9 cellular contexts compared by ENCODE assay signal in the genomic region with DNA sequence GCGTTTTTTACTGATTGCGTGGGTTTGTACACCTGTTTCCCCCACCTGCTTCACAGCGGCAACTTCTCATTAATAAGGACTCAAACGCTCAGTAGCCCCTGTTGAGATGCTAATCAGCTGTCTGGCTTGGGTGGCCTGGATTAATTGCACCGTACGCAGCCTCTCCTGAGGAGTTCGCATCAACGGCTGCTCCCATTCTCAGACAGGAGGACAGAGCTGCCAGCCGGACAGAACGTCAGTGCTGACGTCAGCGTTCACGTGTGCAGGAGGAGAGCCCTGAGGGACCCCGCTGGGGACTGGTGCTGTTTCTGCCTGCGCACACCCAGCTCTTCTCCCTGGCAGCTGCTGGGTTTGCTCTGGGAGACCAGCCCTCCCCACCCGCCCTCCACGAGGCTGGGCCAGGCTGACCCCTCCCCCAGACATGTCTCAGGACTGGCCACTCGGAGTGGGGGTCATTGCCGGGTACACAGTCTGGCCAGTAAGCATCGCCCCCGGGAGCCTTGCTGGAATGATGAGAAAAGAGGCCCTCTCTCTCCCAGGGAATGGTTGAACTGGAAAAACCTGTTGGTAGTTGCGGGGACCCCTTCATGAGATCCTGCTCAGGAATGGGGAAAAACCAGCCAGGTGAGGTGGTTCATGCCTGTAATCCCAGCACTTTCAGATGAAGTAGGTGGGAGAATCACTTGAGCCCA. TPM values are rescaled to one million over a fixed set of nuclear protein-coding genes. Genes with fewer than 3 reads are reported as not detected.
DNase-seq lines count a peak whose midpoint lies in the region; ATAC-seq and TF ChIP-seq lines count a peak whose summit lies in the region.
"Had no signal": no experiment of that assay in that cellular context is flagged by ENCODE, and none has a peak within 500 bp of the region (broad histone marks: within the 10 kb centered on the region; RNA-seq: fewer than 3 reads in every experiment).

No MANE protein-coding gene starts in this region.

- ATAC-seq in activated T-cell treated with anti-CD3 and anti-CD28 coated beads, Interleukin-2, amount 50 U/mL, for 72 hours (replicated peaks in 1 of 2), result peak; percentile 55 to 62
- ATAC-seq in T-cell (replicated peaks in 1 of 4) (peak in 2 of 4 experiments; percentile 19 to 85), HG02571 (IDR thresholded peaks at IDR 0.05; ENCODE audit: unreplicated experiment) (no peak)

- H3K9me3 ChIP-seq in neural cell (ENCODE audit: low read length), result no peaks in the 10 kb centered on the region

- TF ChIP-seq CTCF in fibroblast of pulmonary artery (IDR thresholded peaks at IDR 0.05; ENCODE audit: low read length, missing control alignments) (no peak), neural cell (IDR thresholded peaks at IDR 0.05; ENCODE audit: poor library complexity, severe bottlenecking) (no peak)

- H4K20me1 ChIP-seq in neural cell (ENCODE audit: insufficient read depth), result no peaks in the 10 kb centered on the region

- DNase-seq in activated T-cell treated with anti-CD3 and anti-CD28 coated beads, Interleukin-2, amount 50 U/mL, for 72 hours, result peak; percentile 23 to 29
- no peak for DNase-seq in activated T-cell treated with anti-CD3 and anti-CD28 coated beads, Interleukin-2, amount 50 U/mL, for 24 hours
- DNase-seq in T-cell, result peak in 7 of 34 experiments; percentile 15 to 44 (median 27)
- DNase-seq in fibroblast of pulmonary artery (ENCODE audit: low read depth), result peak; percentile 86
- no peak for DNase-seq in UCSD-AML1 (lab: John Stamatoyannopoulos, UW; ENCODE audit: unreplicated experiment)
- DNase-seq in GF-D8 (lab: John Stamatoyannopoulos, UW), result no peak

- CTCF ChIA-PET in T-cell (lab: Charles Lee), result no interaction called here

- H3K4me3 ChIP-seq in fibroblast of pulmonary artery (replicated peaks; ENCODE audit: low read depth, low read length) (peak overlapping the region; percentile 18), neural cell (ENCODE audit: low read length) (peak overlapping the region; percentile 47)

- H3K9me3 Mint-ChIP-seq in activated T-cell treated with anti-CD3 and anti-CD28 coated beads, Interleukin-2, amount 50 U/mL, for 72 hours, result no peaks in the 10 kb centered on the region
- no peaks in the 10 kb centered on the region for H3K9me3 Mint-ChIP-seq in activated T-cell treated with anti-CD3 and anti-CD28 coated beads, Interleukin-2, amount 50 U/mL, for 24 hours
- H3K9me3 Mint-ChIP-seq in T-cell, result no peaks in the 10 kb centered on the region
- H3K9me3 Mint-ChIP-seq: CD8-positive, alpha-beta memory T cell had no signal

- no peak for TF ChIP-seq RAD21 in neural cell (conservative IDR thresholded peaks at IDR 0.05)

- POLR2A ChIA-PET in T-cell (lab: Charles Lee), result no interaction called here

- no peak overlapping the region for H3K27ac ChIP-seq in neural cell (ENCODE audit: low read length)

- no peak overlapping the region for H3K4me2 ChIP-seq in neural cell (ENCODE audit: low read length)

- peak overlapping the region; percentile 12 to 33 for H3K4me3 Mint-ChIP-seq in activated T-cell treated with anti-CD3 and anti-CD28 coated beads, Interleukin-2, amount 50 U/mL, for 72 hours
- no peak overlapping the region for H3K4me3 Mint-ChIP-seq in activated T-cell treated with anti-CD3 and anti-CD28 coated beads, Interleukin-2, amount 50 U/mL, for 24 hours
- H3K4me3 Mint-ChIP-seq in T-cell, result peak overlapping the region in 2 of 3 donors; percentile 51 to 63

- H2AFZ ChIP-seq in neural cell (ENCODE audit: low read depth, low read length), result peak overlapping the region; percentile 33

- H3K36me3 Mint-ChIP-seq in activated T-cell treated with anti-CD3 and anti-CD28 coated beads, Interleukin-2, amount 50 U/mL, for 72 hours (ENCODE audit: insufficient read depth in 2 of 2), result no peaks in the 10 kb centered on the region
- H3K36me3 Mint-ChIP-seq in activated T-cell treated with anti-CD3 and anti-CD28 coated beads, Interleukin-2, amount 50 U/mL, for 24 hours (ENCODE audit: low read depth), result no peaks in the 10 kb centered on the region
- no peaks in the 10 kb centered on the region for H3K36me3 Mint-ChIP-seq in T-cell

- H3K27me3 ChIP-seq in neural cell (ENCODE audit: insufficient read depth, low read depth, low read length), result no peaks in the 10 kb centered on the region

- no peaks in the 10 kb centered on the region for H3K36me3 ChIP-seq in neural cell (ENCODE audit: insufficient read depth, low read length)

- no peaks in the 10 kb centered on the region for H3K9me2 ChIP-seq in neural cell (ENCODE audit: insufficient read depth, low read length)

- H3F3A ChIP-seq in neural cell (ENCODE audit: insufficient read depth, low read length, poor library complexity, severe bottlenecking), result no peaks in the 10 kb centered on the region

- no peak for TF ChIP-seq EP300 in neural cell (conservative IDR thresholded peaks at IDR 0.05; ENCODE audit: poor library complexity, severe bottlenecking)

- H3K79me2 ChIP-seq in neural cell (replicated peaks; ENCODE audit: insufficient read depth, low read length), result no peaks in the 10 kb centered on the region

- H3K27ac Mint-ChIP-seq in activated T-cell treated with anti-CD3 and anti-CD28 coated beads, Interleukin-2, amount 50 U/mL, for 72 hours, result no peak overlapping the region
- no peak overlapping the region for H3K27ac Mint-ChIP-seq in activated T-cell treated with anti-CD3 and anti-CD28 coated beads, Interleukin-2, amount 50 U/mL, for 24 hours
- H3K27ac Mint-ChIP-seq in T-cell, result no peak overlapping the region

- peak overlapping the region; percentile 48 for H3K9ac ChIP-seq in neural cell (ENCODE audit: low read length)

- H3K27me3 Mint-ChIP-seq in activated T-cell treated with anti-CD3 and anti-CD28 coated beads, Interleukin-2, amount 50 U/mL, for 72 hours (ENCODE audit: low read depth), result peaks cover 10% of the 10 kb centered on the region
- H3K27me3 Mint-ChIP-seq in activated T-cell treated with anti-CD3 and anti-CD28 coated beads, Interleukin-2, amount 50 U/mL, for 24 hours, result no peaks in the 10 kb centered on the region
- peaks cover 2 to 3% of the 10 kb centered on the region in 2 donors for H3K27me3 Mint-ChIP-seq in T-cell

- H3K4me1 Mint-ChIP-seq in activated T-cell treated with anti-CD3 and anti-CD28 coated beads, Interleukin-2, amount 50 U/mL, for 72 hours (ENCODE audit: low read depth), result peaks cover 14% of the 10 kb centered on the region
- H3K4me1 Mint-ChIP-seq in activated T-cell treated with anti-CD3 and anti-CD28 coated beads, Interleukin-2, amount 50 U/mL, for 24 hours (ENCODE audit: low read depth), result peaks cover 10% of the 10 kb centered on the region
- peaks cover 3 to 14% (median 11%) of the 10 kb centered on the region in 3 donors for H3K4me1 Mint-ChIP-seq in T-cell

TF ChIP-seq in neural cell, 6 proteins besides CTCF, POLR2A, EP300 and RAD21:
- no peak for TF ChIP-seq POLR2AphosphoS5 (IDR thresholded peaks at IDR 0.05)
- no peak for TF ChIP-seq TAF1 (IDR thresholded peaks at IDR 0.05; ENCODE audit: low read depth)
- TF ChIP-seq, protein P1, sequence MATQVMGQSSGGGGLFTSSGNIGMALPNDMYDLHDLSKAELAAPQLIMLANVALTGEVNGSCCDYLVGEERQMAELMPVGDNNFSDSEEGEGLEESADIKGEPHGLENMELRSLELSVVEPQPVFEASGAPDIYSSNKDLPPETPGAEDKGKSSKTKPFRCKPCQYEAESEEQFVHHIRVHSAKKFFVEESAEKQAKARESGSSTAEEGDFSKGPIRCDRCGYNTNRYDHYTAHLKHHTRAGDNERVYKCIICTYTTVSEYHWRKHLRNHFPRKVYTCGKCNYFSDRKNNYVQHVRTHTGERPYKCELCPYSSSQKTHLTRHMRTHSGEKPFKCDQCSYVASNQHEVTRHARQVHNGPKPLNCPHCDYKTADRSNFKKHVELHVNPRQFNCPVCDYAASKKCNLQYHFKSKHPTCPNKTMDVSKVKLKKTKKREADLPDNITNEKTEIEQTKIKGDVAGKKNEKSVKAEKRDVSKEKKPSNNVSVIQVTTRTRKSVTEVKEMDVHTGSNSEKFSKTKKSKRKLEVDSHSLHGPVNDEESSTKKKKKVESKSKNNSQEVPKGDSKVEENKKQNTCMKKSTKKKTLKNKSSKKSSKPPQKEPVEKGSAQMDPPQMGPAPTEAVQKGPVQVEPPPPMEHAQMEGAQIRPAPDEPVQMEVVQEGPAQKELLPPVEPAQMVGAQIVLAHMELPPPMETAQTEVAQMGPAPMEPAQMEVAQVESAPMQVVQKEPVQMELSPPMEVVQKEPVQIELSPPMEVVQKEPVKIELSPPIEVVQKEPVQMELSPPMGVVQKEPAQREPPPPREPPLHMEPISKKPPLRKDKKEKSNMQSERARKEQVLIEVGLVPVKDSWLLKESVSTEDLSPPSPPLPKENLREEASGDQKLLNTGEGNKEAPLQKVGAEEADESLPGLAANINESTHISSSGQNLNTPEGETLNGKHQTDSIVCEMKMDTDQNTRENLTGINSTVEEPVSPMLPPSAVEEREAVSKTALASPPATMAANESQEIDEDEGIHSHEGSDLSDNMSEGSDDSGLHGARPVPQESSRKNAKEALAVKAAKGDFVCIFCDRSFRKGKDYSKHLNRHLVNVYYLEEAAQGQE (IDR thresholded peaks at IDR 0.05; ENCODE audit: borderline replicate concordance), result no peak
- TF ChIP-seq MXI1 (conservative IDR thresholded peaks at IDR 0.05; ENCODE audit: poor library complexity, severe bottlenecking), result no peak
- no peak for TF ChIP-seq EZH2 (IDR thresholded peaks at IDR 0.05; ENCODE audit: borderline replicate concordance, insufficient read depth, low read length, poor library complexity, severe bottlenecking)

RNA-seq across cellular contexts. Expression of a gene that starts 5.7 kb away (rescaled TPM):
- 10 to 100 TPM; 35.8 to 39.8 TPM for total RNA-seq in activated T-cell treated with anti-CD3 and anti-CD28 coated beads, Interleukin-2, amount 50 U/mL, for 72 hours
- total RNA-seq in T-cell, result 10 to 100 TPM; 57.1 to 81.9 (median 69.4) TPM
- 13.8 and 20.6 TPM in 2 replicates for polyA plus RNA-seq in neural cell
- 43.4 and 48.5 TPM in 2 replicates for polyA minus RNA-seq in neural cell

RNA-seq across cellular contexts. Expression of a gene that starts 9.2 kb away (rescaled TPM):
- under 1 TPM in 1 of 2 donors, not detected in 1; 0.22 TPM for total RNA-seq in activated T-cell treated with anti-CD3 and anti-CD28 coated beads, Interleukin-2, amount 50 U/mL, for 72 hours
- under 1 TPM in 1 of 5 donors, not detected in 4; 0.20 TPM for total RNA-seq in T-cell
- not detected in 2 replicates for polyA plus RNA-seq in neural cell
- not detected in 2 replicates for polyA minus RNA-seq in neural cell
- total RNA-seq: CD8-positive, alpha-beta memory T cell had no signal
- polyA plus RNA-seq: CD8-positive, alpha-beta memory T cell had no signal

Comparison
In these comparisons a context has a peak if more than half of its experiments do, and no peak if none do; other contexts are left out.
1. DNase-seq: peak in activated T-cell treated with anti-CD3 and anti-CD28 coated beads, Interleukin-2, amount 50 U/mL, for 72 hours (2 of 2) and fibroblast of pulmonary artery (single experiment); none in activated T-cell treated with anti-CD3 and anti-CD28 coated beads, Interleukin-2, amount 50 U/mL, for 24 hours (single experiment), UCSD-AML1 (single experiment) and GF-D8 (single experiment).